ENCODE assay signal across 15 cellular contexts in the genomic region with DNA sequence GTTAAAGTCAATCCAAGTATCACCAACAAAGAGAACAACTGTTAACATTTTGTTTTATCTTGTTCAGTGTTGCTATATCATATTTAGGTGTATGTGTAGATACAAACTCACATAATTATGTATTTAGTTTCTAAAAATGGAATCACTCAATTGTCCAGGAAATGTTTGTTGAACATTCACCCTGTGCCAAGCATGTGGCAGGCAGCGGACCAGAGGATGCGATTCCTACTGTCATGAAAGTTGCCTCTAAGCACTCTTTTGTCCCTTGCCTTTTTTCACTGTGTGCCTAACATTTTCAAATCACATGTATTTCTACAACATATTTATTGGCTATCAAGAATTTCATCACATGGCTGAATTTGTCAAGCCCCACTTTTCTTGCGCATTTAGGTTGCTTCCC. TPM values are rescaled to one million over a fixed set of nuclear protein-coding genes. Genes with fewer than 3 reads are reported as not detected.
"Had no signal": no experiment of that assay in that cellular context is flagged by ENCODE, and none has a peak within 500 bp of the region (broad histone marks: within the 10 kb centered on the region; RNA-seq: fewer than 3 reads in every experiment).

No MANE protein-coding gene starts in this region.

- H3K27ac Mint-ChIP-seq: dendritic cell treated with granulocyte-macrophage colony-stimulating factor and Interleukin-4, amounts not matched to agents 40 ng/mL and 50 ng/mL, for 4 days; naive thymus-derived CD4-positive, alpha-beta T cell; progenitor cell of endocrine pancreas had no signal

- H3K4me3 Mint-ChIP-seq: dendritic cell treated with granulocyte-macrophage colony-stimulating factor and Interleukin-4, amounts not matched to agents 40 ng/mL and 50 ng/mL, for 4 days; naive thymus-derived CD4-positive, alpha-beta T cell; neural crest cell had no signal

- ATAC-seq: left colon; naive thymus-derived CD4-positive, alpha-beta T cell; pancreas; right cardiac atrium; stimulated activated naive CD8-positive, alpha-beta T cell treated with anti-CD3 and anti-CD28 coated beads, Interleukin-15, Interleukin-2, amounts not matched to agents 100 U/mL and 50 U/mL, for 24 hours had no signal

- H3K9me3 Mint-ChIP-seq: dendritic cell treated with granulocyte-macrophage colony-stimulating factor and Interleukin-4, amounts not matched to agents 40 ng/mL and 50 ng/mL, for 4 days; neural crest cell had no signal

- H3K36me3 ChIP-seq: esophagus squamous epithelium, pancreas, tibial nerve had no signal

- H3K27ac ChIP-seq: esophagus squamous epithelium, pancreas, tibial nerve had no signal

- H3K4me1 Mint-ChIP-seq: naive thymus-derived CD4-positive, alpha-beta T cell had no signal

- DNase-seq: esophagus squamous epithelium; foreskin fibroblast; left colon; mammary epithelial cell; naive thymus-derived CD4-positive, alpha-beta T cell; nucleus accumbens; pancreas; right cardiac atrium; small intestine; stimulated activated CD4-positive, alpha-beta T cell treated with anti-CD3 and anti-CD28 coated beads, Interleukin-12 subunit alpha, Interleukin-12 subunit beta, amount 100 ng/mL, for 4 hours; stimulated activated naive CD8-positive, alpha-beta T cell treated with anti-CD3 and anti-CD28 coated beads, Interleukin-15, Interleukin-2, amounts not matched to agents 100 U/mL and 50 U/mL, for 24 hours had no signal

- H3K9me3 ChIP-seq: esophagus squamous epithelium, pancreas had no signal

- H3K4me3 ChIP-seq: esophagus squamous epithelium, pancreas, tibial nerve had no signal

- H3K4me1 ChIP-seq: pancreas, tibial nerve had no signal

- H3K27me3 ChIP-seq: esophagus squamous epithelium, pancreas, tibial nerve had no signal

- H3K36me3 Mint-ChIP-seq: naive thymus-derived CD4-positive, alpha-beta T cell had no signal

RNA-seq across cellular contexts. Expression of a gene that starts 16.9 kb away (rescaled TPM):
- polyA plus RNA-seq: naive thymus-derived CD4-positive, alpha-beta T cell had no signal
